ENCODE assay signal across 8 cellular contexts in the genomic region with DNA sequence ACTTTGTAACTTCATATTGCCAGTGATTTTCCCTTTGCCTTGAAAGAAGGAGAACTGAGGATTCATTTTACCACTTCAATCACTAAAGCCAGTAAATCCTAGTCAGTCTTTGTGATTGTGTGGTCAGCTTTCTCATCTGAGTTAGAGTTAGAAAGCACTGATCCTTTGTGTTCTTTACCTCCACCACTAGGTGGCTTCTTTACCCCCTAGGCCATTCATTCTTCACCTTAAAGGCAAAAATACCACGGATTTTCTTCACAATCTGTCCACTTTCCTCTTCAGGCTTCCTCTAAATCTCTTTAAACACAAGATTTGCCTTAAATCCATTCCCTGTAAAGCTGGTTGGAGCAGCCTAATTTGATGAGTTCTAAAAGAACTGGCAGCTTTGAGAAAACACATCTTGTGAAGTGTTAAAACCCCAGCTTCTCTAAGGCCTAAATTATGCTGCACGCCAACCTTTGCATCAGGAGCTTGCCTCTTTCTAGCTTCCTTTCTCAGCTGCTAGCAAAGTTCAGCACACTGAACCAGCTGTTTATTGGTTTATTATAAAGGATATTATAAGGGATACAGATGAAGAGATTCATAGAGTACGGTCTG. TPM values are rescaled to one million over a fixed set of nuclear protein-coding genes. Genes with fewer than 3 reads are reported as not detected.
DNase-seq lines count a peak whose midpoint lies in the region; ATAC-seq, FAIRE-seq and TF ChIP-seq lines count a peak whose summit lies in the region.

No MANE protein-coding gene starts in this region.

- intact Hi-C loops in posterior vena cava (cut with DNase I) = no loop called here

- no peaks in the 10 kb centered on the region for H3K4me1 ChIP-seq in suprapubic skin

- FAIRE-seq in GM18507 (lab: Jason Lieb, UNC) = peak; percentile 74

- H3K27ac ChIP-seq in suprapubic skin = no peak overlapping the region

- peaks cover 75% of the 10 kb centered on the region for H3K36me3 ChIP-seq in suprapubic skin

- H3K27me3 ChIP-seq in suprapubic skin = no peaks in the 10 kb centered on the region

- TF ChIP-seq POLR2A in suprapubic skin (IDR thresholded peaks at IDR 0.05) = no peak

- no peaks in the 10 kb centered on the region for H3K9me3 ChIP-seq in suprapubic skin

- TF ChIP-seq CTCF in fibroblast of villous mesenchyme (IDR thresholded peaks at IDR 0.05; ENCODE audit: insufficient read depth, low read depth, low read length) (peak; percentile 80), suprapubic skin (IDR thresholded peaks at IDR 0.05) (peak; percentile 1 to 25)

- no peak for ATAC-seq in GM19455 (IDR thresholded peaks at IDR 0.05; ENCODE audit: unreplicated experiment)
- ATAC-seq in HG03457 (IDR thresholded peaks at IDR 0.05; ENCODE audit: unreplicated experiment) = no peak

- no peak overlapping the region for H3K4me3 ChIP-seq in fibroblast of villous mesenchyme (ENCODE audit: low read depth, low read length)
- no peak overlapping the region for H3K4me3 ChIP-seq in suprapubic skin

- WGBS in suprapubic skin = 69% methylated on average over 3 of the region's 3 CpGs

- no peak for TF ChIP-seq EP300 in suprapubic skin (IDR thresholded peaks at IDR 0.05)

- DNase-seq in CD1c-positive myeloid dendritic cell (ENCODE audit: extremely low spot score) (peak; percentile 13), GM18507 (ENCODE audit: extremely low spot score, insufficient read length, low read depth) (peak; percentile 14), RKO (ENCODE audit: low spot score) (peak; percentile 59), fibroblast of villous mesenchyme (ENCODE audit: low read depth) (peak; percentile 17), suprapubic skin (ENCODE audit: low spot score in 2 of 2) (no peak), posterior vena cava (ENCODE audit: low spot score) (no peak)

RNA-seq across cellular contexts. Expression of a gene that starts 20.4 kb away (rescaled TPM):
- total RNA-seq in fibroblast of villous mesenchyme = 22.5 and 28.5 TPM in 2 replicates
- total RNA-seq in suprapubic skin = 10 to 100 TPM; 19.3 to 48.4 (median 30.5) TPM
- 10 to 100 TPM; 26.7 to 30.8 TPM for total RNA-seq in posterior vena cava

Comparison
In these comparisons a context has a peak if more than half of its experiments do, and no peak if none do; other contexts are left out.
1. DNase-seq: peak in CD1c-positive myeloid dendritic cell (single experiment), GM18507 (single experiment), RKO (single experiment) and fibroblast of villous mesenchyme (single experiment); none in suprapubic skin (0 of 2) and posterior vena cava (single experiment).